ENCODE assay signal across 28 cellular contexts in genomic region chr6:11027565-11028110, GRCh38.
"Had no signal": no experiment of that assay in that cellular context is flagged by ENCODE, and none has a peak within 500 bp of the region (broad histone marks: within the 10 kb centered on the region; RNA-seq: fewer than 3 reads in every experiment).

No MANE protein-coding gene starts in this region.

- DNase-seq: stimulated activated CD4-positive, alpha-beta T cell treated with anti-CD3 and anti-CD28 coated beads, Interleukin-2, amount 100 ng/mL, for 48 hours; stimulated activated CD4-positive, alpha-beta T cell treated with anti-CD3 and anti-CD28 coated beads, Interleukin-4, amount 100 ng/mL, for 1 hour; stimulated activated CD4-positive, alpha-beta T cell treated with anti-CD3 and anti-CD28 coated beads, Interleukin-4, amount 100 ng/mL, for 24 hours; stimulated activated CD4-positive, alpha-beta T cell treated with anti-CD3 and anti-CD28 coated beads, Interleukin-4, amount 100 ng/mL, for 4 hours; stimulated activated CD8-positive, alpha-beta memory T cell treated with anti-CD3 and anti-CD28 coated beads, Interleukin-4, amount 100 ng/mL, for 48 hours; stimulated activated naive B cell treated with anti-CD40 and anti-IgM and Interleukin-4, amounts not matched to agents 10 μg/mL and 1 μg/mL and 100 μg/mL, for 72 hours; stimulated activated naive CD4-positive, alpha-beta T cell; stimulated activated naive CD4-positive, alpha-beta T cell treated with Interleukin-2 at 50 U/mL for 16 hours; stimulated activated naive CD8-positive, alpha-beta T cell treated with anti-CD3 and anti-CD28 coated beads, Interleukin-15, amount 100 ng/mL, for 72 hours; stimulated activated naive CD8-positive, alpha-beta T cell treated with anti-CD3 and anti-CD28 coated beads, Interleukin-15, Interleukin-2, amounts not matched to agents 100 U/mL and 50 U/mL, for 24 hours; stomach; substantia nigra; testis; thyroid gland; tibial artery; transverse colon; upper lobe of left lung; upper lobe of right lung; uterus had no signal

- H3K27ac Mint-ChIP-seq: stimulated activated effector memory CD8-positive, alpha-beta T cell treated with anti-CD3 and anti-CD28 coated beads, Interleukin-12 subunit alpha, Interleukin-12 subunit beta, amount 100 ng/mL, for 72 hours; stimulated activated memory B cell treated with anti-CD40 and anti-IgM and Interleukin-4, amounts not matched to agents 10 μg/mL and 1 μg/mL and 100 μg/mL, for 72 hours; stimulated activated naive B cell treated with anti-CD40 and anti-IgM and Interleukin-4, amounts not matched to agents 10 μg/mL and 1 μg/mL and 100 μg/mL, for 72 hours; stimulated activated naive CD8-positive, alpha-beta T cell treated with anti-CD3 and anti-CD28 coated beads, Interleukin-15, amount 100 ng/mL, for 72 hours; stimulated activated naive CD8-positive, alpha-beta T cell treated with anti-CD3 and anti-CD28 coated beads, Interleukin-15, Interleukin-2, amounts not matched to agents 100 ng/mL and 50 ng/mL, for 24 hours; type B pancreatic cell had no signal

- H3K36me3 ChIP-seq: stomach, suprapubic skin, thoracic aorta, thyroid gland, tibial artery, tibial nerve, transverse colon, upper lobe of left lung, upper lobe of right lung, uterus, vagina had no signal

- ATAC-seq: stimulated activated effector memory CD8-positive, alpha-beta T cell treated with anti-CD3 and anti-CD28 coated beads, Interleukin-12 subunit alpha, Interleukin-12 subunit beta, amount 100 ng/mL, for 72 hours; stimulated activated memory B cell treated with anti-CD40 and anti-IgM and Interleukin-4, amounts not matched to agents 10 μg/mL and 1 μg/mL and 100 μg/mL, for 72 hours; stimulated activated naive B cell treated with anti-CD40 and anti-IgM and Interleukin-4, amounts not matched to agents 10 μg/mL and 1 μg/mL and 100 μg/mL, for 72 hours; stimulated activated naive CD8-positive, alpha-beta T cell treated with anti-CD3 and anti-CD28 coated beads, Interleukin-15, amount 100 ng/mL, for 72 hours; stimulated activated naive CD8-positive, alpha-beta T cell treated with anti-CD3 and anti-CD28 coated beads, Interleukin-15, Interleukin-2, amounts not matched to agents 100 U/mL and 50 U/mL, for 24 hours; upper lobe of right lung had no signal

- H3K9me3 Mint-ChIP-seq: stimulated activated effector memory CD8-positive, alpha-beta T cell treated with anti-CD3 and anti-CD28 coated beads, Interleukin-12 subunit alpha, Interleukin-12 subunit beta, amount 100 ng/mL, for 72 hours; stimulated activated memory B cell treated with anti-CD40 and anti-IgM and Interleukin-4, amounts not matched to agents 10 μg/mL and 1 μg/mL and 100 μg/mL, for 72 hours; stimulated activated naive B cell treated with anti-CD40 and anti-IgM and Interleukin-4, amounts not matched to agents 10 μg/mL and 1 μg/mL and 100 μg/mL, for 72 hours; stimulated activated naive CD8-positive, alpha-beta T cell treated with anti-CD3 and anti-CD28 coated beads, Interleukin-15, amount 100 ng/mL, for 72 hours; stimulated activated naive CD8-positive, alpha-beta T cell treated with anti-CD3 and anti-CD28 coated beads, Interleukin-15, Interleukin-2, amounts not matched to agents 100 ng/mL and 50 ng/mL, for 24 hours; type B pancreatic cell had no signal

- H3K36me3 Mint-ChIP-seq: stimulated activated effector memory CD8-positive, alpha-beta T cell treated with anti-CD3 and anti-CD28 coated beads, Interleukin-12 subunit alpha, Interleukin-12 subunit beta, amount 100 ng/mL, for 72 hours; stimulated activated memory B cell treated with anti-CD40 and anti-IgM and Interleukin-4, amounts not matched to agents 10 μg/mL and 1 μg/mL and 100 μg/mL, for 72 hours; stimulated activated naive B cell treated with anti-CD40 and anti-IgM and Interleukin-4, amounts not matched to agents 10 μg/mL and 1 μg/mL and 100 μg/mL, for 72 hours; type B pancreatic cell had no signal

- H3K27me3 ChIP-seq: testis, thyroid gland, tibial nerve, upper lobe of left lung, upper lobe of right lung, uterus, vagina had no signal

- H3K4me3 Mint-ChIP-seq: stimulated activated effector memory CD8-positive, alpha-beta T cell treated with anti-CD3 and anti-CD28 coated beads, Interleukin-12 subunit alpha, Interleukin-12 subunit beta, amount 100 ng/mL, for 72 hours; stimulated activated memory B cell treated with anti-CD40 and anti-IgM and Interleukin-4, amounts not matched to agents 10 μg/mL and 1 μg/mL and 100 μg/mL, for 72 hours; stimulated activated naive B cell treated with anti-CD40 and anti-IgM and Interleukin-4, amounts not matched to agents 10 μg/mL and 1 μg/mL and 100 μg/mL, for 72 hours; stimulated activated naive CD8-positive, alpha-beta T cell treated with anti-CD3 and anti-CD28 coated beads, Interleukin-15, amount 100 ng/mL, for 72 hours; stimulated activated naive CD8-positive, alpha-beta T cell treated with anti-CD3 and anti-CD28 coated beads, Interleukin-15, Interleukin-2, amounts not matched to agents 100 ng/mL and 50 ng/mL, for 24 hours; type B pancreatic cell had no signal

- H3K4me1 Mint-ChIP-seq: stimulated activated effector memory CD8-positive, alpha-beta T cell treated with anti-CD3 and anti-CD28 coated beads, Interleukin-12 subunit alpha, Interleukin-12 subunit beta, amount 100 ng/mL, for 72 hours; stimulated activated naive CD8-positive, alpha-beta T cell treated with anti-CD3 and anti-CD28 coated beads, Interleukin-15, amount 100 ng/mL, for 72 hours had no signal

- H3K4me1 ChIP-seq: stomach, testis, thyroid gland, tibial artery, transverse colon, upper lobe of left lung, upper lobe of right lung, uterus, vagina had no signal

- H3K27ac ChIP-seq: stomach, suprapubic skin, testis, thoracic aorta, thyroid gland, tibial artery, tibial nerve, transverse colon, upper lobe of left lung, upper lobe of right lung, uterus, vagina had no signal

- FAIRE-seq: urothelium cell line had no signal

- H3K4me3 ChIP-seq: stomach, suprapubic skin, testis, thoracic aorta, thyroid gland, tibial artery, tibial nerve, transverse colon, upper lobe of left lung, upper lobe of right lung, uterus, vagina had no signal

- H3K9me3 ChIP-seq: stomach, suprapubic skin, testis, thoracic aorta, thyroid gland, tibial artery, tibial nerve, transverse colon, upper lobe of left lung, upper lobe of right lung, uterus, vagina had no signal
